ENCODE assay signal across 20 cellular contexts in the genomic region with DNA sequence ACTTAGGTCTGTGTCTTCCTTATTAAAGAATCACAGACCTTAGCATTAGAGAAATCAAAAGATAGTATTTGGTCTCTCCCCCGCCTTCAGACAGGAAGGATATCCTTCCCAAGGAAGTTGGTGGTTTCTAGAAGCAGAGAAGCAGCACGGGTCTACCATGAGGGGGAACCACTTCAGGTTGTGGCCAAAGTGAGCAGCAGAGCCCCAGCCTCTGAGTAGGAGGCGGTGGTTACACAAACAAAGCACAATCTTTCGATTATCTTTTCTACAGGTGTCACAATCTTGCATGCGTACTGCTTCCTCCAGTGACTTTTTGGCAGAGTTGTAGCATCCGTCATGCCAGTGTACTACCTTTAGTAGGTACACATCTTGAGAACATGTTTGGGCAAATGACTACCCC. TPM values are rescaled to one million over a fixed set of nuclear protein-coding genes. Genes with fewer than 3 reads are reported as not detected.
DNase-seq lines count a peak whose midpoint lies in the region; ATAC-seq, FAIRE-seq and TF ChIP-seq lines count a peak whose summit lies in the region.
"Had no signal": no experiment of that assay in that cellular context is flagged by ENCODE, and none has a peak within 500 bp of the region (broad histone marks: within the 10 kb centered on the region; RNA-seq: fewer than 3 reads in every experiment).

No MANE protein-coding gene starts in this region.

- H2AFZ ChIP-seq in GM23338, result peak overlapping the region; percentile 7; the same call in 1 of the 2 replicates

- H4K20me1 ChIP-seq in GM23338 (replicated peaks; ENCODE audit: insufficient read depth), result no peaks in the 10 kb centered on the region

- no peak overlapping the region for H3K4me2 ChIP-seq in GM23338
- H3K4me2 ChIP-seq: A549 had no signal

- H3K27me3 Mint-ChIP-seq in activated CD4-positive, alpha-beta T cell treated with anti-CD3 and anti-CD28 coated beads, Interleukin-2, amount 10 ng/mL, durations not matched to agents 24 days and 14 days, result peaks cover 23% of the 10 kb centered on the region
- no peaks in the 10 kb centered on the region for H3K27me3 Mint-ChIP-seq in CD4-positive, CD25-positive, alpha-beta regulatory T cell
- H3K27me3 Mint-ChIP-seq in GM23338 (ENCODE audit: insufficient read depth, low read depth, poor library complexity), result peaks cover 7% of the 10 kb centered on the region
- peaks cover 40% of the 10 kb centered on the region for H3K27me3 Mint-ChIP-seq in activated CD8-positive, alpha-beta T cell treated with anti-CD3 and anti-CD28 coated beads, Interleukin-2, amount 10 ng/mL, durations not matched to agents 7 days and 5 days (ENCODE audit: low read depth)

- DNase-seq in activated CD4-positive, alpha-beta T cell treated with anti-CD3 and anti-CD28 coated beads, Interleukin-2, amount 10 ng/mL, durations not matched to agents 24 days and 14 days, result peak; percentile 59
- no peak for DNase-seq in activated CD4-positive, alpha-beta T cell treated with anti-CD3 and anti-CD28 coated beads, Interleukin-2, amount 50 U/mL, for 4 hours
- DNase-seq in CD4-positive, CD25-positive, alpha-beta regulatory T cell, result peak in 2 of 3 donors; percentile 4 to 63
- DNase-seq in GM23338 (ENCODE audit: low spot score) (no peak), GM19239 (ENCODE audit: insufficient read length, low spot score) (no peak), foreskin melanocyte (no peak), HCEC 1CT (no peak)
- DNase-seq in activated CD8-positive, alpha-beta T cell treated with anti-CD3 and anti-CD28 coated beads, Interleukin-2, amount 10 ng/mL, durations not matched to agents 7 days and 5 days, result peak; percentile 56
- DNase-seq: CD8-positive, alpha-beta memory T cell; KG1; MG63; NCI-H2029; NCI-H2171 treated with DMSO at 0.1 percent for 48 hours; NCI-H510A; NCI-H82 had no signal

- H3K4me1 Mint-ChIP-seq in activated CD4-positive, alpha-beta T cell treated with anti-CD3 and anti-CD28 coated beads, Interleukin-2, amount 10 ng/mL, durations not matched to agents 24 days and 14 days, result peaks cover 20% of the 10 kb centered on the region
- peaks cover 10 to 45% (median 29%) of the 10 kb centered on the region in 4 donors for H3K4me1 Mint-ChIP-seq in CD4-positive, CD25-positive, alpha-beta regulatory T cell
- peaks cover 12% of the 10 kb centered on the region; the same call in 2 of the 3 replicates for H3K4me1 Mint-ChIP-seq in GM23338
- peaks cover 32% of the 10 kb centered on the region for H3K4me1 Mint-ChIP-seq in activated CD8-positive, alpha-beta T cell treated with anti-CD3 and anti-CD28 coated beads, Interleukin-2, amount 10 ng/mL, durations not matched to agents 7 days and 5 days (ENCODE audit: low read depth)

- intact Hi-C loops in activated CD4-positive, alpha-beta T cell treated with anti-CD3 and anti-CD28 coated beads, Interleukin-2, amount 10 ng/mL, durations not matched to agents 24 days and 14 days (cut with micrococcal nuclease), result no loop called here

- FAIRE-seq in GM19239 (lab: Jason Lieb, UNC), result no peak
- FAIRE-seq: A549, GM18507 had no signal

- no peaks in the 10 kb centered on the region for H3F3A ChIP-seq in GM23338 (replicated peaks; ENCODE audit: low read depth)

- POLR2A ChIA-PET in activated CD8-positive, alpha-beta T cell treated with anti-CD3 and anti-CD28 coated beads, Interleukin-2, amount 10 ng/mL, durations not matched to agents 7 days and 5 days (lab: Charles Lee), result no interaction called here

- H3K27me3 ChIP-seq in CD4-positive, CD25-positive, alpha-beta regulatory T cell (ENCODE audit: control insufficient read depth, insufficient read depth, low read length), result no peaks in the 10 kb centered on the region
- no peaks in the 10 kb centered on the region for H3K27me3 ChIP-seq in GM23338 (ENCODE audit: insufficient read depth)

- H3K4me1 ChIP-seq in CD4-positive, CD25-positive, alpha-beta regulatory T cell (ENCODE audit: control insufficient read depth, insufficient read depth, low read length, poor library complexity, severe bottlenecking), result peaks cover 27% of the 10 kb centered on the region
- no peaks in the 10 kb centered on the region for H3K4me1 ChIP-seq in GM23338 (ENCODE audit: insufficient read depth)
- H3K4me1 ChIP-seq: A549 had no signal

- no peaks in the 10 kb centered on the region for H3K9me3 Mint-ChIP-seq in activated CD4-positive, alpha-beta T cell treated with anti-CD3 and anti-CD28 coated beads, Interleukin-2, amount 10 ng/mL, durations not matched to agents 24 days and 14 days
- no peaks in the 10 kb centered on the region for H3K9me3 Mint-ChIP-seq in CD4-positive, CD25-positive, alpha-beta regulatory T cell
- H3K9me3 Mint-ChIP-seq in GM23338, result no peaks in the 10 kb centered on the region
- H3K9me3 Mint-ChIP-seq in activated CD8-positive, alpha-beta T cell treated with anti-CD3 and anti-CD28 coated beads, Interleukin-2, amount 10 ng/mL, durations not matched to agents 7 days and 5 days (ENCODE audit: insufficient read depth), result no peaks in the 10 kb centered on the region
- H3K9me3 Mint-ChIP-seq: CD8-positive, alpha-beta memory T cell had no signal

- no peak overlapping the region for H3K27ac ChIP-seq in CD4-positive, CD25-positive, alpha-beta regulatory T cell (ENCODE audit: insufficient read depth, low read length, poor library complexity, severe bottlenecking)
- H3K27ac ChIP-seq in GM23338 (ENCODE audit: low read depth), result no peak overlapping the region
- H3K27ac ChIP-seq: A549, SK-N-MC had no signal

- no peaks in the 10 kb centered on the region for H3K36me3 ChIP-seq in CD4-positive, CD25-positive, alpha-beta regulatory T cell (ENCODE audit: control insufficient read depth, insufficient read depth, low read length)
- no peaks in the 10 kb centered on the region for H3K36me3 ChIP-seq in GM23338 (ENCODE audit: insufficient read depth)
- H3K36me3 ChIP-seq: MG63 had no signal

- no peaks in the 10 kb centered on the region for H3K9me3 ChIP-seq in CD4-positive, CD25-positive, alpha-beta regulatory T cell (ENCODE audit: control insufficient read depth in 2 of 2, low read length in 2 of 2)
- H3K9me3 ChIP-seq: A549 had no signal

- no peak overlapping the region for H3K4me3 Mint-ChIP-seq in activated CD4-positive, alpha-beta T cell treated with anti-CD3 and anti-CD28 coated beads, Interleukin-2, amount 10 ng/mL, durations not matched to agents 24 days and 14 days
- H3K4me3 Mint-ChIP-seq in CD4-positive, CD25-positive, alpha-beta regulatory T cell, result peak overlapping the region in 1 of 4 donors; percentile 53
- no peak overlapping the region for H3K4me3 Mint-ChIP-seq in GM23338
- H3K4me3 Mint-ChIP-seq in activated CD8-positive, alpha-beta T cell treated with anti-CD3 and anti-CD28 coated beads, Interleukin-2, amount 10 ng/mL, durations not matched to agents 7 days and 5 days, result no peak overlapping the region
- H3K4me3 Mint-ChIP-seq: CD8-positive, alpha-beta memory T cell had no signal

- peak overlapping the region; percentile 45 for H3K4me3 ChIP-seq in CD4-positive, CD25-positive, alpha-beta regulatory T cell (ENCODE audit: low read depth, low read length)
- no peak overlapping the region for H3K4me3 ChIP-seq in GM23338
- H3K4me3 ChIP-seq: A549, MG63, SK-N-MC had no signal

- H3K36me3 Mint-ChIP-seq in activated CD4-positive, alpha-beta T cell treated with anti-CD3 and anti-CD28 coated beads, Interleukin-2, amount 10 ng/mL, durations not matched to agents 24 days and 14 days (ENCODE audit: low read depth), result no peaks in the 10 kb centered on the region
- H3K36me3 Mint-ChIP-seq in CD4-positive, CD25-positive, alpha-beta regulatory T cell, result no peaks in the 10 kb centered on the region
- no peaks in the 10 kb centered on the region for H3K36me3 Mint-ChIP-seq in GM23338 (ENCODE audit: low read depth)
- H3K36me3 Mint-ChIP-seq in activated CD8-positive, alpha-beta T cell treated with anti-CD3 and anti-CD28 coated beads, Interleukin-2, amount 10 ng/mL, durations not matched to agents 7 days and 5 days (ENCODE audit: low read depth), result no peaks in the 10 kb centered on the region
- H3K36me3 Mint-ChIP-seq: CD8-positive, alpha-beta memory T cell had no signal

- H3K9me2 ChIP-seq in GM23338 (ENCODE audit: insufficient read depth), result peaks cover 22% of the 10 kb centered on the region

- H3K27ac Mint-ChIP-seq in activated CD4-positive, alpha-beta T cell treated with anti-CD3 and anti-CD28 coated beads, Interleukin-2, amount 10 ng/mL, durations not matched to agents 24 days and 14 days, result no peak overlapping the region
- no peak overlapping the region for H3K27ac Mint-ChIP-seq in CD4-positive, CD25-positive, alpha-beta regulatory T cell
- H3K27ac Mint-ChIP-seq in GM23338, result no peak overlapping the region
- H3K27ac Mint-ChIP-seq in activated CD8-positive, alpha-beta T cell treated with anti-CD3 and anti-CD28 coated beads, Interleukin-2, amount 10 ng/mL, durations not matched to agents 7 days and 5 days, result no peak overlapping the region

- no peak for TF ChIP-seq CTCF in GM23338 (conservative IDR thresholded peaks at IDR 0.05; ENCODE audit: low read depth in 2 of 2)

- no peaks in the 10 kb centered on the region for H3K79me2 ChIP-seq in GM23338 (replicated peaks; ENCODE audit: insufficient read depth)

- ATAC-seq in CD4-positive, CD25-positive, alpha-beta regulatory T cell (ENCODE audit: low read depth in 2 of 2), result no peak
- no peak for ATAC-seq in GM23338
- peak; percentile 80 for ATAC-seq in activated CD8-positive, alpha-beta T cell treated with anti-CD3 and anti-CD28 coated beads, Interleukin-2, amount 10 ng/mL, durations not matched to agents 7 days and 5 days
- ATAC-seq: A549, Panc1, Right ventricle myocardium inferior had no signal

- CTCF ChIA-PET in activated CD8-positive, alpha-beta T cell treated with anti-CD3 and anti-CD28 coated beads, Interleukin-2, amount 10 ng/mL, durations not matched to agents 7 days and 5 days (lab: Charles Lee), result no interaction called here

RNA-seq across cellular contexts. Expression of a gene that starts 8.8 kb away (rescaled TPM):
- not detected in 2 replicates for total RNA-seq in activated CD4-positive, alpha-beta T cell treated with anti-CD3 and anti-CD28 coated beads, Interleukin-2, amount 10 ng/mL, durations not matched to agents 24 days and 14 days
- total RNA-seq in CD4-positive, CD25-positive, alpha-beta regulatory T cell, result 0.20 TPM
- polyA plus RNA-seq in CD4-positive, CD25-positive, alpha-beta regulatory T cell, result under 1 TPM in 2 of 4 donors, not detected in 2; 0.08 to 0.22 TPM
- total RNA-seq in GM23338 (2014; rRNA removed; shearing (Covaris generic)), result not detected in 2 replicates
- polyA plus RNA-seq in GM23338 (2016; fragmentation: Nextera tagmentation; extraction: Ambion mirVana), result not detected in 2 replicates
- not detected for total RNA-seq in activated CD8-positive, alpha-beta T cell treated with anti-CD3 and anti-CD28 coated beads, Interleukin-2, amount 10 ng/mL, durations not matched to agents 7 days and 5 days
- total RNA-seq: CD8-positive, alpha-beta memory T cell; Right ventricle myocardium inferior had no signal
- polyA plus RNA-seq: A549; CD8-positive, alpha-beta memory T cell had no signal

RNA-seq across cellular contexts. Expression of a gene that starts 17.9 kb away (rescaled TPM):
- total RNA-seq in activated CD4-positive, alpha-beta T cell treated with anti-CD3 and anti-CD28 coated beads, Interleukin-2, amount 10 ng/mL, durations not matched to agents 24 days and 14 days, result not detected in 2 replicates
- total RNA-seq in CD4-positive, CD25-positive, alpha-beta regulatory T cell, result not detected
- 10 to 100 TPM in 2 of 4 donors, 1 to 10 TPM in 1, under 1 TPM in 1; 0.96 to 37.6 (median 8.6) TPM for polyA plus RNA-seq in CD4-positive, CD25-positive, alpha-beta regulatory T cell
- total RNA-seq in GM23338 (2014; rRNA removed; shearing (Covaris generic)), result not detected in 2 replicates
- polyA plus RNA-seq in GM23338 (2016; fragmentation: Nextera tagmentation; extraction: Ambion mirVana), result not detected in 2 replicates
- total RNA-seq in activated CD8-positive, alpha-beta T cell treated with anti-CD3 and anti-CD28 coated beads, Interleukin-2, amount 10 ng/mL, durations not matched to agents 7 days and 5 days, result not detected

RNA-seq across cellular contexts. Expression of a gene that starts 27.1 kb away (rescaled TPM):
- total RNA-seq in activated CD4-positive, alpha-beta T cell treated with anti-CD3 and anti-CD28 coated beads, Interleukin-2, amount 10 ng/mL, durations not matched to agents 24 days and 14 days, result not detected in 2 replicates
- not detected for total RNA-seq in CD4-positive, CD25-positive, alpha-beta regulatory T cell
- not detected for polyA plus RNA-seq in CD4-positive, CD25-positive, alpha-beta regulatory T cell
- not detected in 2 replicates for total RNA-seq in GM23338 (2014; rRNA removed; shearing (Covaris generic))
- not detected in 2 replicates for polyA plus RNA-seq in GM23338 (2016; fragmentation: Nextera tagmentation; extraction: Ambion mirVana)
- not detected for total RNA-seq in activated CD8-positive, alpha-beta T cell treated with anti-CD3 and anti-CD28 coated beads, Interleukin-2, amount 10 ng/mL, durations not matched to agents 7 days and 5 days
- total RNA-seq: CD8-positive, alpha-beta memory T cell; Right ventricle myocardium inferior had no signal
- polyA plus RNA-seq: A549; CD8-positive, alpha-beta memory T cell had no signal

RNA-seq across cellular contexts. Expression of a gene that starts 35.6 kb away (rescaled TPM):
- total RNA-seq in activated CD4-positive, alpha-beta T cell treated with anti-CD3 and anti-CD28 coated beads, Interleukin-2, amount 10 ng/mL, durations not matched to agents 24 days and 14 days, result not detected in 2 replicates
- not detected for total RNA-seq in CD4-positive, CD25-positive, alpha-beta regulatory T cell
- 1 to 10 TPM in 1 of 4 donors, under 1 TPM in 1, not detected in 2; 0.51 to 2.2 TPM for polyA plus RNA-seq in CD4-positive, CD25-positive, alpha-beta regulatory T cell
- not detected in 2 replicates for total RNA-seq in GM23338 (2014; rRNA removed; shearing (Covaris generic))
- not detected in 2 replicates for polyA plus RNA-seq in GM23338 (2016; fragmentation: Nextera tagmentation; extraction: Ambion mirVana)
- total RNA-seq in activated CD8-positive, alpha-beta T cell treated with anti-CD3 and anti-CD28 coated beads, Interleukin-2, amount 10 ng/mL, durations not matched to agents 7 days and 5 days, result not detected
- total RNA-seq: CD8-positive, alpha-beta memory T cell had no signal
- polyA plus RNA-seq: A549; CD8-positive, alpha-beta memory T cell had no signal

RNA-seq across cellular contexts. Expression of a gene that starts 51.1 kb away (rescaled TPM):
- not detected in 2 replicates for total RNA-seq in activated CD4-positive, alpha-beta T cell treated with anti-CD3 and anti-CD28 coated beads, Interleukin-2, amount 10 ng/mL, durations not matched to agents 24 days and 14 days
- total RNA-seq in CD4-positive, CD25-positive, alpha-beta regulatory T cell, result not detected
- 10 to 100 TPM in 1 of 4 donors, 1 to 10 TPM in 2, not detected in 1; 2.7 to 32.7 (median 7.8) TPM for polyA plus RNA-seq in CD4-positive, CD25-positive, alpha-beta regulatory T cell
- total RNA-seq in GM23338 (2014; rRNA removed; shearing (Covaris generic)), result not detected in 2 replicates
- polyA plus RNA-seq in GM23338 (2016; fragmentation: Nextera tagmentation; extraction: Ambion mirVana), result not detected in 2 replicates
- not detected for total RNA-seq in activated CD8-positive, alpha-beta T cell treated with anti-CD3 and anti-CD28 coated beads, Interleukin-2, amount 10 ng/mL, durations not matched to agents 7 days and 5 days
- total RNA-seq: CD8-positive, alpha-beta memory T cell had no signal
- polyA plus RNA-seq: A549; CD8-positive, alpha-beta memory T cell had no signal

Comparison
In these comparisons a context has a peak if more than half of its experiments do, and no peak if none do; other contexts are left out.
1. DNase-seq: peak in activated CD4-positive, alpha-beta T cell treated with anti-CD3 and anti-CD28 coated beads, Interleukin-2, amount 10 ng/mL, durations not matched to agents 24 days and 14 days (single experiment), CD4-positive, CD25-positive, alpha-beta regulatory T cell (2 of 3) and activated CD8-positive, alpha-beta T cell treated with anti-CD3 and anti-CD28 coated beads, Interleukin-2, amount 10 ng/mL, durations not matched to agents 7 days and 5 days (single experiment); none in activated CD4-positive, alpha-beta T cell treated with anti-CD3 and anti-CD28 coated beads, Interleukin-2, amount 50 U/mL, for 4 hours (0 of 2), GM23338 (single experiment), GM19239 (single experiment), foreskin melanocyte (single experiment) and HCEC 1CT (single experiment).